Comparison of ENCODE assay signal across 20 cellular contexts in genomic region chr14:90760055-90760444, GRCh38. TPM values are rescaled to one million over a fixed set of nuclear protein-coding genes. Genes with fewer than 3 reads are reported as not detected.
DNase-seq lines count a peak whose midpoint lies in the region; ATAC-seq and TF ChIP-seq lines count a peak whose summit lies in the region.
"Had no signal": no experiment of that assay in that cellular context is flagged by ENCODE, and none has a peak within 500 bp of the region (broad histone marks: within the 10 kb centered on the region; RNA-seq: fewer than 3 reads in every experiment).

No MANE protein-coding gene starts in this region.

- intact Hi-C loops in heart left ventricle (cut with DNase I) = loop anchor here in 6 of 10 donors (5.0 to 10.0 kb wide), 4 partner anchors 47 to 57 kb away; partner anchors contain the start of gene TTC7B (in 3 of the 6)
- intact Hi-C loops in cardiac septum (cut with DNase I) = loop anchor here (10.0 kb wide), 1 partner anchor 135 kb away; no protein-coding TSS in a partner anchor
- intact Hi-C loops in esophagus muscularis mucosa (cut with DNase I) = loop anchor here (5.0 kb wide), 1 partner anchor 52 kb away; no protein-coding TSS in a partner anchor

- H3K36me3 Mint-ChIP-seq in osteocyte (ENCODE audit: unreplicated experiment) (peaks cover 10% of the 10 kb centered on the region), T-cell (peaks cover 8% of the 10 kb centered on the region)

- 63 to 67% (median 65%) methylated on average over 4 of the region's 4 CpGs for WGBS in heart left ventricle, 4 donors
- 83% methylated on average over 4 of the region's 4 CpGs for WGBS in esophagus muscularis mucosa

- peaks cover 0 to 23% (median 15%) of the 10 kb centered on the region in 12 donors for H3K9me3 ChIP-seq in heart left ventricle
- peaks cover 0 to 16% (median 6%) of the 10 kb centered on the region in 4 donors for H3K9me3 ChIP-seq in esophagus muscularis mucosa
- H3K9me3 ChIP-seq: colonic mucosa had no signal

- TF ChIP-seq CTCF in heart left ventricle (IDR thresholded peaks at IDR 0.05) (no peak), esophagus muscularis mucosa (IDR thresholded peaks at IDR 0.05) (no peak), osteocyte (IDR thresholded peaks at IDR 0.05) (no peak)

- H3K4me3 Mint-ChIP-seq in osteocyte (ENCODE audit: unreplicated experiment) (no peak overlapping the region), T-cell (no peak overlapping the region)
- H3K4me3 Mint-ChIP-seq: CD14-positive monocyte had no signal

- POLR2A ChIA-PET in T-cell (lab: Charles Lee) = interaction anchor here in 1 of 2 donors (0.6 kb wide), 1 partner anchor 363 kb away, joined by 5 read pairs; the partner anchor contains the start of gene CALM1

- no peak for TF ChIP-seq EP300 in esophagus muscularis mucosa (IDR thresholded peaks at IDR 0.05)

- H3K4me1 Mint-ChIP-seq in osteocyte (ENCODE audit: unreplicated experiment) (peaks cover 5% of the 10 kb centered on the region), T-cell (peaks cover 20 to 22% (median 22%) of the 10 kb centered on the region in 3 donors)

- peaks cover 0 to 31% (median 22%) of the 10 kb centered on the region in 12 donors for H3K4me1 ChIP-seq in heart left ventricle
- H3K4me1 ChIP-seq in esophagus muscularis mucosa = peaks cover 22 to 32% (median 24%) of the 10 kb centered on the region in 4 donors

- H3K27ac ChIP-seq in heart left ventricle (peak overlapping the region; percentile 91 to 98 (median 94)), esophagus muscularis mucosa (replicated peaks in 1 of 4) (peak overlapping the region; percentile 86 to 94 (median 92))
- H3K27ac ChIP-seq: A549, colonic mucosa had no signal

- H3K27me3 Mint-ChIP-seq in osteocyte (ENCODE audit: unreplicated experiment) (no peaks in the 10 kb centered on the region), T-cell (peaks cover 6 to 11% of the 10 kb centered on the region in 2 donors)

- no peaks in the 10 kb centered on the region for H3K27me3 ChIP-seq in heart left ventricle
- H3K27me3 ChIP-seq in esophagus muscularis mucosa = no peaks in the 10 kb centered on the region
- H3K27me3 ChIP-seq: colonic mucosa, left lung, right lobe of liver, upper lobe of left lung had no signal

- no peak for DNase-seq in heart left ventricle
- DNase-seq in cardiac septum (ENCODE audit: low spot score) = no peak
- DNase-seq in esophagus muscularis mucosa (ENCODE audit: extremely low spot score) = no peak
- peak; percentile 68 for DNase-seq in osteocyte (ENCODE audit: extremely low spot score, unreplicated experiment)
- no peak for DNase-seq in T-cell
- DNase-seq: colonic mucosa; DMS153; left lung; NCI-H1417 treated with DMSO at 0.1 percent for 48 hours; NCI-H774; nucleus accumbens; stimulated activated naive CD4-positive, alpha-beta T cell treated with Interleukin-2 at 50 U/mL for 16 hours; upper lobe of left lung had no signal

- H3K9me3 Mint-ChIP-seq in osteocyte (ENCODE audit: unreplicated experiment) (peaks cover 10% of the 10 kb centered on the region), T-cell (peaks cover 10 to 15% (median 14%) of the 10 kb centered on the region in 3 donors)

- peak in 2 of 4 donors; percentile 3 to 5 for ATAC-seq in heart left ventricle
- no peak for ATAC-seq in HG02840 (IDR thresholded peaks at IDR 0.05; ENCODE audit: low FRiP score, unreplicated experiment)
- ATAC-seq in HG03039 (IDR thresholded peaks at IDR 0.05; ENCODE audit: unreplicated experiment) = no peak
- ATAC-seq in GM21367 (IDR thresholded peaks at IDR 0.05; ENCODE audit: unreplicated experiment) = no peak
- ATAC-seq in T-cell (replicated peaks in 1 of 4) = no peak
- ATAC-seq: activated naive CD4-positive, alpha-beta T cell treated with anti-CD3 and anti-CD28 coated beads, Interleukin-2, amount 50 U/mL, for 72 hours; left lung had no signal

- no peak for TF ChIP-seq POLR2A in heart left ventricle (IDR thresholded peaks at IDR 0.05)
- TF ChIP-seq POLR2A in esophagus muscularis mucosa (IDR thresholded peaks at IDR 0.05; ENCODE audit: low read depth) = no peak

- no peak overlapping the region for H3K27ac Mint-ChIP-seq in osteocyte (ENCODE audit: unreplicated experiment)
- H3K27ac Mint-ChIP-seq in T-cell = no peak overlapping the region

- CTCF ChIA-PET in T-cell (lab: Charles Lee) = interaction anchor here (0.6 to 2.7 kb wide), 9 partner anchors 8 to 1045 kb away, joined by 3 to 18 read pairs (median 5); partner anchors contain the start of gene TTC7B (in 1 of the 2)

- H3K4me3 ChIP-seq in heart left ventricle (no peak overlapping the region), esophagus muscularis mucosa (no peak overlapping the region)
- H3K4me3 ChIP-seq: A549, colonic mucosa, left lung, right lobe of liver, upper lobe of left lung had no signal

- H3K36me3 ChIP-seq in heart left ventricle (peaks cover 0 to 10% (median 0%) of the 10 kb centered on the region in 9 donors), esophagus muscularis mucosa (no peaks in the 10 kb centered on the region)
- H3K36me3 ChIP-seq: colonic mucosa, left lung, right lobe of liver, upper lobe of left lung had no signal

RNA-seq across cellular contexts. Expression of gene TTC7B, which starts 56.2 kb away (rescaled TPM):
- total RNA-seq in heart left ventricle (10 to 100 TPM; 54.5 to 76.1 (median 67.9) TPM), cardiac septum (64.9 TPM), esophagus muscularis mucosa (100 to 1,000 TPM in 2 of 4 donors, 10 to 100 TPM in 2; 54.4 to 148 (median 113) TPM), osteocyte (43.2 and 44.7 TPM in 2 replicates), T-cell (1 to 10 TPM; 1.5 to 2.6 (median 1.7) TPM)
- 10 to 100 TPM; 20.3 to 38.6 TPM for polyA plus RNA-seq in heart left ventricle

Comparison
In these comparisons a context has a peak if more than half of its experiments do, and no peak if none do; other contexts are left out.
1. RNA of gene TTC7B, which starts 56.2 kb away (total RNA-seq): 54.4 to 148 TPM in esophagus muscularis mucosa, 54.5 to 76.1 TPM in heart left ventricle, 64.9 TPM in cardiac septum (single experiment) and 43.2 to 44.7 TPM in osteocyte; 1.5 to 2.6 TPM in T-cell; every median in the first group is over 10 times any median in the second.